In genomic region chr4:101835121-101835904, GRCh38 we compare ENCODE assay signal across 10 cellular contexts. TPM values are rescaled to one million over a fixed set of nuclear protein-coding genes. Genes with fewer than 3 reads are reported as not detected.
DNase-seq lines count a peak whose midpoint lies in the region; ATAC-seq and TF ChIP-seq lines count a peak whose summit lies in the region.
"Had no signal": no experiment of that assay in that cellular context is flagged by ENCODE, and none has a peak within 500 bp of the region (broad histone marks: within the 10 kb centered on the region; RNA-seq: fewer than 3 reads in every experiment).

No MANE protein-coding gene starts in this region.

- DNase-seq in EH (ENCODE audit: low read depth) (peak; percentile 45), NCI-H1105 treated with DMSO at 0.1 percent for 48 hours (lab: John Stamatoyannopoulos, UW) (peak; percentile 66), choroid plexus epithelial cell (ENCODE audit: low read depth) (peak; percentile 81), pons (ENCODE audit: low spot score) (peak; percentile 53), spleen (no peak)
- DNase-seq: NCI-H187 treated with DMSO at 0.1 percent for 48 hours; stimulated activated naive CD4-positive, alpha-beta T cell had no signal

- H3K4me1 ChIP-seq in spleen: peaks cover 0 to 62% (median 17%) of the 10 kb centered on the region in 6 donors

- H3K27ac ChIP-seq in spleen: peak overlapping the region in 2 of 8 donors; percentile 5 to 8

- TF ChIP-seq CTCF in choroid plexus epithelial cell (conservative IDR thresholded peaks at IDR 0.05; ENCODE audit: low read depth, low read length) (no peak), spleen (IDR thresholded peaks at IDR 0.05 in 8 of 11, conservative IDR thresholded peaks at IDR 0.05 in 3 of 11) (no peak)

- TF ChIP-seq POLR2A in spleen (IDR thresholded peaks at IDR 0.05): no peak

- WGBS in spleen, 5 donors: 52 to 74% (median 64%) methylated on average over 2 of the region's 2 CpGs

- ATAC-seq in HG03521 (IDR thresholded peaks at IDR 0.05; ENCODE audit: unreplicated experiment) (no peak), HG02571 (IDR thresholded peaks at IDR 0.05; ENCODE audit: unreplicated experiment) (no peak), HG02970 (IDR thresholded peaks at IDR 0.05; ENCODE audit: low FRiP score, unreplicated experiment) (no peak)

- intact Hi-C loops in spleen (cut with DNase I; ENCODE audit: low total_unique reads): no loop called here

- H3K9me3 ChIP-seq in spleen: no peaks in the 10 kb centered on the region

- H3K4me3 ChIP-seq in choroid plexus epithelial cell (ENCODE audit: low read depth, low read length) (peak overlapping the region; percentile 30), spleen (no peak overlapping the region)

- peaks cover 0 to 20% (median 0%) of the 10 kb centered on the region in 6 donors for H3K36me3 ChIP-seq in spleen

- no peaks in the 10 kb centered on the region for H3K27me3 ChIP-seq in spleen (replicated peaks in 1 of 7)

RNA-seq across cellular contexts. Expression of gene BANK1, which starts 44.8 kb away (rescaled TPM):
- 100 to 1,000 TPM; 105 to 208 (median 133) TPM for total RNA-seq in spleen
- 100 to 1,000 TPM; 121 to 194 (median 155) TPM for polyA plus RNA-seq in spleen
